Comparison of ENCODE assay signal across 8 cellular contexts in genomic region chr11:122556605-122557004, GRCh38.
DNase-seq lines count a peak whose midpoint lies in the region; ATAC-seq and TF ChIP-seq lines count a peak whose summit lies in the region.

No MANE protein-coding gene starts in this region.

- TF ChIP-seq CTCF in foreskin keratinocyte (conservative IDR thresholded peaks at IDR 0.05) (peak; percentile 47), GM13977 (IDR thresholded peaks at IDR 0.05; ENCODE audit: extremely low read depth, insufficient read depth, missing control alignments) (no peak)

- ATAC-seq in foreskin keratinocyte = peak; percentile 51
- no peak for ATAC-seq in GM19452 (IDR thresholded peaks at IDR 0.05; ENCODE audit: unreplicated experiment)
- ATAC-seq in esophagus mucosa = no peak

- no peaks in the 10 kb centered on the region for H3K27me3 ChIP-seq in foreskin keratinocyte
- H3K27me3 ChIP-seq in rectal smooth muscle tissue (ENCODE audit: control insufficient read depth, insufficient read depth, low read length) = no peaks in the 10 kb centered on the region

- H3K4me3 ChIP-seq in rectal smooth muscle tissue (ENCODE audit: low read length) = peak overlapping the region; percentile 21

- no peak overlapping the region for H3K27ac ChIP-seq in foreskin keratinocyte
- no peak overlapping the region for H3K27ac ChIP-seq in rectal smooth muscle tissue (ENCODE audit: low read depth, low read length)

- H3K4me1 ChIP-seq in foreskin keratinocyte (no peaks in the 10 kb centered on the region), rectal smooth muscle tissue (ENCODE audit: control insufficient read depth, insufficient read depth, low read length) (no peaks in the 10 kb centered on the region)

- DNase-seq in DMS79 (lab: John Stamatoyannopoulos, UW) (peak; percentile 48), NOMO-1 treated with dmso at 0.1 percent for 144 hours (lab: John Stamatoyannopoulos, UW; ENCODE audit: unreplicated experiment) (peak; percentile 36), foreskin keratinocyte (no peak), GM13977 (ENCODE audit: low spot score) (no peak), GOT3 (lab: John Stamatoyannopoulos, UW) (no peak)

- no peaks in the 10 kb centered on the region for H3K36me3 ChIP-seq in rectal smooth muscle tissue (ENCODE audit: control insufficient read depth, insufficient read depth, low read length)

- no peak overlapping the region for H3K9ac ChIP-seq in rectal smooth muscle tissue (ENCODE audit: low read length)

- in situ Hi-C loops in GM13977 (cut with MboI; ENCODE audit: low pct_unique_long_range_greater_than_20kb, low sequenced_read_pairs, unreplicated experiment) = no loop called here

Comparison
In these comparisons a context has a peak if more than half of its experiments do, and no peak if none do; other contexts are left out.
1. DNase-seq: peak in DMS79 (single experiment) and NOMO-1 treated with dmso at 0.1 percent for 144 hours (single experiment); none in foreskin keratinocyte (0 of 2), GM13977 (single experiment) and GOT3 (single experiment).